In the genomic region with DNA sequence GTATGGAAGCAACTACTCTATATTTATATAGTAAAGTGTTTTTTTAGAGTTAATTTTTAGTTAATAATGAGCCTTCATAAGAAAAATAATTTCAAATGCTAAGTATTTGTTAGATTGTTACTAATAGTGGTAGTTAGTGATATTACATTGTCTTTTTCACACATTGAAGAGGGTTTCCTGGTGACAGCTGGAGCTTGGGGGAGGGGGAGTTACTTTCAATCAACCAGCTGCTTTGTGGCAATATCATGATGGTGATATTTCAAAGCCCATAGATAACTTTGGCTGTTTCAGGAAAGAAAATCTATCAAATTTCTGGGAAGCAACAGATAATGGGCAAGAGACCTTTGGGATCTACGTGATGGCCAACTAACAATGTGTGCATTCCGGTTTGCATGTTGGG, we compare ENCODE assay signal across 1 cellular context.
TF ChIP-seq lines count a peak whose summit lies in the region.

No MANE protein-coding gene starts in this region.

TF ChIP-seq in GM23338, 12 proteins besides CTCF, POLR2A, EP300 and RAD21 (continued from another document):
- TF ChIP-seq, protein P1, sequence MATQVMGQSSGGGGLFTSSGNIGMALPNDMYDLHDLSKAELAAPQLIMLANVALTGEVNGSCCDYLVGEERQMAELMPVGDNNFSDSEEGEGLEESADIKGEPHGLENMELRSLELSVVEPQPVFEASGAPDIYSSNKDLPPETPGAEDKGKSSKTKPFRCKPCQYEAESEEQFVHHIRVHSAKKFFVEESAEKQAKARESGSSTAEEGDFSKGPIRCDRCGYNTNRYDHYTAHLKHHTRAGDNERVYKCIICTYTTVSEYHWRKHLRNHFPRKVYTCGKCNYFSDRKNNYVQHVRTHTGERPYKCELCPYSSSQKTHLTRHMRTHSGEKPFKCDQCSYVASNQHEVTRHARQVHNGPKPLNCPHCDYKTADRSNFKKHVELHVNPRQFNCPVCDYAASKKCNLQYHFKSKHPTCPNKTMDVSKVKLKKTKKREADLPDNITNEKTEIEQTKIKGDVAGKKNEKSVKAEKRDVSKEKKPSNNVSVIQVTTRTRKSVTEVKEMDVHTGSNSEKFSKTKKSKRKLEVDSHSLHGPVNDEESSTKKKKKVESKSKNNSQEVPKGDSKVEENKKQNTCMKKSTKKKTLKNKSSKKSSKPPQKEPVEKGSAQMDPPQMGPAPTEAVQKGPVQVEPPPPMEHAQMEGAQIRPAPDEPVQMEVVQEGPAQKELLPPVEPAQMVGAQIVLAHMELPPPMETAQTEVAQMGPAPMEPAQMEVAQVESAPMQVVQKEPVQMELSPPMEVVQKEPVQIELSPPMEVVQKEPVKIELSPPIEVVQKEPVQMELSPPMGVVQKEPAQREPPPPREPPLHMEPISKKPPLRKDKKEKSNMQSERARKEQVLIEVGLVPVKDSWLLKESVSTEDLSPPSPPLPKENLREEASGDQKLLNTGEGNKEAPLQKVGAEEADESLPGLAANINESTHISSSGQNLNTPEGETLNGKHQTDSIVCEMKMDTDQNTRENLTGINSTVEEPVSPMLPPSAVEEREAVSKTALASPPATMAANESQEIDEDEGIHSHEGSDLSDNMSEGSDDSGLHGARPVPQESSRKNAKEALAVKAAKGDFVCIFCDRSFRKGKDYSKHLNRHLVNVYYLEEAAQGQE (IDR thresholded peaks at IDR 0.05; ENCODE audit: unreplicated experiment), result no peak
